In genomic region chr11:69294621-69295078, GRCh38 we compare ENCODE assay signal across 19 cellular contexts. TPM values are rescaled to one million over a fixed set of nuclear protein-coding genes. Genes with fewer than 3 reads are reported as not detected.
DNase-seq lines count a peak whose midpoint lies in the region; ATAC-seq and TF ChIP-seq lines count a peak whose summit lies in the region.
"Had no signal": no experiment of that assay in that cellular context is flagged by ENCODE, and none has a peak within 500 bp of the region (broad histone marks: within the 10 kb centered on the region; RNA-seq: fewer than 3 reads in every experiment).

No MANE protein-coding gene starts in this region.

- no peaks in the 10 kb centered on the region for H4K20me1 ChIP-seq in PC-3 (ENCODE audit: low read length)

- intact Hi-C loops in Right ventricle myocardium inferior (cut with DNase I): loop anchor here (5.0 to 10.0 kb wide), 3 partner anchors 120 to 187 kb away; no protein-coding TSS in a partner anchor
- intact Hi-C loops in heart right ventricle (cut with DNase I): loop anchor here (5.0 to 10.0 kb wide), 6 partner anchors 120 to 348 kb away; partner anchors contain the start of gene CCND1 (in 5 of the 10)
- intact Hi-C loops in PC-3 (cut with micrococcal nuclease): loop anchor here (5.0 kb wide), 1 partner anchor 192 kb away; no protein-coding TSS in a partner anchor
- intact Hi-C loops in esophagus squamous epithelium (cut with DNase I): loop anchor here (5.0 kb wide), 1 partner anchor 348 kb away; the partner anchor contains the start of gene CCND1

- H3K36me3 ChIP-seq in heart right ventricle (no peaks in the 10 kb centered on the region), PC-3 (ENCODE audit: low read depth, low read length) (0 out of 2 replicates have a peak, but pooled peaks cover 4% of the 10 kb centered on the region), esophagus squamous epithelium (no peaks in the 10 kb centered on the region)
- H3K36me3 ChIP-seq: left ventricle myocardium inferior had no signal

- ATAC-seq in Right ventricle myocardium inferior (no peak), heart right ventricle (no peak), PC-3 (no peak)

- POLR2A ChIA-PET in PC-3 (lab: Charles Lee; ENCODE audit: unreplicated experiment): interaction anchor here (0.6 to 1.3 kb wide), 3 partner anchors 20 to 109 kb away, joined by 3 to 8 read pairs (median 3); no protein-coding TSS in a partner anchor

- peak overlapping the region; percentile 80 for H3K4me2 ChIP-seq in PC-3 (ENCODE audit: low read length)
- H3K4me2 ChIP-seq: SK-N-SH had no signal

- no peak for TF ChIP-seq POLR2A in esophagus squamous epithelium (IDR thresholded peaks at IDR 0.05)

- H3K4me1 ChIP-seq in heart right ventricle (peaks cover 20 to 55% (median 38%) of the 10 kb centered on the region in 9 donors), PC-3 (ENCODE audit: insufficient read depth, low read length) (peaks cover 46% of the 10 kb centered on the region), esophagus squamous epithelium (peaks cover 46 to 75% (median 46%) of the 10 kb centered on the region in 3 donors)

- no peak overlapping the region for H2AFZ ChIP-seq in PC-3 (ENCODE audit: low read length)

- H3K27ac ChIP-seq in heart right ventricle: no peak overlapping the region
- peak overlapping the region; percentile 98 for H3K27ac ChIP-seq in PC-3 (ENCODE audit: low read length)
- H3K27ac ChIP-seq in esophagus squamous epithelium: peak overlapping the region; percentile 50 to 92 (median 82)
- H3K27ac ChIP-seq: left ventricle myocardium inferior had no signal

- H3K9me3 ChIP-seq in heart right ventricle (peaks cover 0 to 5% (median 0%) of the 10 kb centered on the region in 11 donors), PC-3 (ENCODE audit: low read length) (no peaks in the 10 kb centered on the region), esophagus squamous epithelium (no peaks in the 10 kb centered on the region)
- H3K9me3 ChIP-seq: left ventricle myocardium inferior, SK-N-SH had no signal

- no TSS peak for BruUV-seq in PC-3 (replicated peaks; lab: Mats Ljungman, UMichigan)

- 0 out of 2 replicates have a peak, but pooled peaks cover 3% of the 10 kb centered on the region for H3K9me2 ChIP-seq in PC-3 (replicated peaks; ENCODE audit: low read length)
- H3K9me2 ChIP-seq: SK-N-SH had no signal

- peaks cover 51% of the 10 kb centered on the region for H3K79me2 ChIP-seq in PC-3 (ENCODE audit: low read length)

- peak overlapping the region; percentile 97 for H3K9ac ChIP-seq in PC-3 (ENCODE audit: low read length)
- H3K9ac ChIP-seq: SK-N-SH had no signal

- H3K4me3 ChIP-seq in heart right ventricle: no peak overlapping the region
- H3K4me3 ChIP-seq in PC-3 (ENCODE audit: low read length): peak overlapping the region; percentile 76
- H3K4me3 ChIP-seq in esophagus squamous epithelium: peak overlapping the region; percentile 4 to 36 (median 33)
- H3K4me3 ChIP-seq: left ventricle myocardium inferior had no signal

- TF ChIP-seq CTCF in heart right ventricle (IDR thresholded peaks at IDR 0.05) (no peak), PC-3 (conservative IDR thresholded peaks at IDR 0.05; ENCODE audit: low read depth, low read length) (no peak), esophagus squamous epithelium (IDR thresholded peaks at IDR 0.05) (no peak)

- DNase-seq in Right ventricle myocardium inferior (ENCODE audit: missing footprints) (peak; percentile 18), heart right ventricle (no peak), PC-3 (peak; percentile 14), esophagus squamous epithelium (lab: John Stamatoyannopoulos, UW) (no peak), DMS153 (lab: John Stamatoyannopoulos, UW) (no peak), H4 (ENCODE audit: low spot score) (no peak), NCI-H146 treated with DMSO at 0.1 percent for 48 hours (lab: John Stamatoyannopoulos, UW; ENCODE audit: unreplicated experiment) (no peak)
- no peak for DNase-seq in NK-92 treated with Interleukin-12 subunit alpha and Interleukin-12 subunit beta, amount 100 ng/mL, for 24 hours (lab: John Stamatoyannopoulos, UW)
- DNase-seq: activated CD8-positive, alpha-beta memory T cell treated with anti-CD3 and anti-CD28 coated beads, Interleukin-2, amount 50 U/mL, for 48 hours; activated gamma-delta T cell treated with Interleukin-2 at 50 U/mL for 16 hours; left ventricle myocardium inferior; NCI-H1417 treated with DMSO at 0.1 percent for 48 hours; NCI-H2171; occipital lobe; stimulated activated CD4-positive, alpha-beta T cell treated with anti-CD3 and anti-CD28 coated beads, Interleukin-12 subunit alpha, Interleukin-12 subunit beta, amount 100 ng/mL, for 4 hours had no signal

- H3K27me3 ChIP-seq in heart right ventricle: no peaks in the 10 kb centered on the region
- H3K27me3 ChIP-seq in PC-3 (ENCODE audit: low read length): no peaks in the 10 kb centered on the region
- no peaks in the 10 kb centered on the region for H3K27me3 ChIP-seq in esophagus squamous epithelium

- CTCF ChIA-PET in PC-3 (lab: Charles Lee): no interaction called here

- H3F3A ChIP-seq in PC-3 (ENCODE audit: low read length, unreplicated experiment): peaks cover 9% of the 10 kb centered on the region

- 91 to 95% methylated on average over 8 of the region's 8 CpGs for WGBS in heart right ventricle, 2 donors
- WGBS in esophagus squamous epithelium, 2 donors: 100% methylated on average over 1 of the region's 8 CpGs; no CpG with 5 or more reads in 1 of the 2 donors

RNA-seq across cellular contexts. Expression of gene MYEOV, which starts 0.7 kb away (rescaled TPM):
- not detected for total RNA-seq in Right ventricle myocardium inferior
- total RNA-seq in heart right ventricle: not detected
- under 1 TPM in 1 of 2 donors, not detected in 1; 0.07 TPM for polyA plus RNA-seq in heart right ventricle
- total RNA-seq in PC-3 (2014; rRNA removed): 59.0 and 71.8 TPM in 2 replicates
- total RNA-seq in esophagus squamous epithelium: 10 to 100 TPM in 3 of 4 donors, 1 to 10 TPM in 1; 5.7 to 24.6 (median 20.2) TPM
- 2.2 TPM in 1 of 2 replicates, not detected in the other for total RNA-seq in H4 (2014; rRNA removed; shearing (Covaris generic))
- total RNA-seq: activated CD4-positive, alpha-beta T cell treated with anti-CD3 and anti-CD28 coated beads for 36 hours; left ventricle myocardium inferior; occipital lobe; temporal lobe had no signal
- polyA plus RNA-seq: aorta had no signal

Comparison
In these comparisons a context has a peak if more than half of its experiments do, and no peak if none do; other contexts are left out.
1. DNase-seq: peak in Right ventricle myocardium inferior (single experiment) and PC-3 (single experiment); none in heart right ventricle (0 of 2), esophagus squamous epithelium (single experiment), NK-92 treated with Interleukin-12 subunit alpha and Interleukin-12 subunit beta, amount 100 ng/mL, for 24 hours (single experiment), DMS153 (single experiment), H4 (single experiment) and NCI-H146 treated with DMSO at 0.1 percent for 48 hours (single experiment).
2. H3K27ac ChIP-seq: peak in PC-3 (single experiment) and esophagus squamous epithelium (4 of 4); none in heart right ventricle (0 of 10).
3. H3K4me3 ChIP-seq: peak in PC-3 (single experiment) and esophagus squamous epithelium (4 of 4); none in heart right ventricle (0 of 10).